ENCODE assay signal across 18 cellular contexts in genomic region chr2:167215595-167215994, GRCh38.
"Had no signal": no experiment of that assay in that cellular context is flagged by ENCODE, and none has a peak within 500 bp of the region (broad histone marks: within the 10 kb centered on the region; RNA-seq: fewer than 3 reads in every experiment).

No MANE protein-coding gene starts in this region.

- H3K4me3 ChIP-seq: coronary artery, esophagus muscularis mucosa, sigmoid colon, spleen, testis had no signal

- H3K4me1 Mint-ChIP-seq: activated CD4-positive, alpha-beta T cell treated with anti-CD3 and anti-CD28 coated beads, Interleukin-2, amount 10 ng/mL, durations not matched to agents 24 days and 14 days; nephron progenitor cell; stimulated activated naive CD8-positive, alpha-beta T cell treated with anti-CD3 and anti-CD28 coated beads, Interleukin-15, amount 100 ng/mL, for 72 hours had no signal

- H3K27ac Mint-ChIP-seq: activated CD4-positive, alpha-beta T cell treated with anti-CD3 and anti-CD28 coated beads, Interleukin-2, amount 10 ng/mL, durations not matched to agents 24 days and 14 days; activated naive CD4-positive, alpha-beta T cell treated with anti-CD3 and anti-CD28 coated beads, Interleukin-2, amount 50 U/mL, for 72 hours; activated T-cell treated with anti-CD3 and anti-CD28 coated beads, Interleukin-2, amount 50 U/mL, for 72 hours; nephron progenitor cell; progenitor cell of endocrine pancreas; stimulated activated naive CD8-positive, alpha-beta T cell treated with anti-CD3 and anti-CD28 coated beads, Interleukin-15, amount 100 ng/mL, for 72 hours; T-helper 2 cell treated with Interferon-gamma antibody and Interleukin-4, amounts not matched to agents 5 μg/mL and 100 μg/mL, for 36 hours had no signal

- ATAC-seq: activated naive CD4-positive, alpha-beta T cell treated with anti-CD3 and anti-CD28 coated beads, Interleukin-2, amount 50 U/mL, for 72 hours; activated T-cell treated with anti-CD3 and anti-CD28 coated beads, Interleukin-2, amount 50 U/mL, for 72 hours; stimulated activated naive CD8-positive, alpha-beta T cell treated with anti-CD3 and anti-CD28 coated beads, Interleukin-15, amount 100 ng/mL, for 72 hours had no signal

- DNase-seq: activated CD4-positive, alpha-beta T cell treated with anti-CD3 and anti-CD28 coated beads, Interleukin-2, amount 10 ng/mL, durations not matched to agents 24 days and 14 days; activated CD4-positive, CD25-positive, alpha-beta regulatory T cell; activated CD8-positive, alpha-beta memory T cell treated with anti-CD3 and anti-CD28 coated beads, Interleukin-2, amount 50 U/mL, for 48 hours; activated gamma-delta T cell; activated T-cell treated with anti-CD3 and anti-CD28 coated beads, Interleukin-2, amount 50 U/mL, for 72 hours; caudate nucleus; hippocampal formation; nephron progenitor cell; occipital lobe; sigmoid colon; spleen; stimulated activated naive CD8-positive, alpha-beta T cell treated with anti-CD3 and anti-CD28 coated beads, Interleukin-15, amount 100 ng/mL, for 72 hours; testis had no signal

- H3K9me3 ChIP-seq: esophagus muscularis mucosa, sigmoid colon, spleen, testis had no signal

- H3K27me3 ChIP-seq: esophagus muscularis mucosa, sigmoid colon, spleen, testis had no signal

- H3K4me3 Mint-ChIP-seq: activated CD4-positive, alpha-beta T cell treated with anti-CD3 and anti-CD28 coated beads, Interleukin-2, amount 10 ng/mL, durations not matched to agents 24 days and 14 days; activated T-cell treated with anti-CD3 and anti-CD28 coated beads, Interleukin-2, amount 50 U/mL, for 72 hours; nephron progenitor cell; stimulated activated naive CD8-positive, alpha-beta T cell treated with anti-CD3 and anti-CD28 coated beads, Interleukin-15, amount 100 ng/mL, for 72 hours; T-helper 2 cell treated with Interferon-gamma antibody and Interleukin-4, amounts not matched to agents 5 μg/mL and 100 μg/mL, for 36 hours had no signal

- H3K27ac ChIP-seq: coronary artery, esophagus muscularis mucosa, sigmoid colon, spleen, testis had no signal

- H3K27me3 Mint-ChIP-seq: activated CD4-positive, alpha-beta T cell treated with anti-CD3 and anti-CD28 coated beads, Interleukin-2, amount 10 ng/mL, durations not matched to agents 24 days and 14 days; progenitor cell of endocrine pancreas; stimulated activated naive CD8-positive, alpha-beta T cell treated with anti-CD3 and anti-CD28 coated beads, Interleukin-15, amount 100 ng/mL, for 72 hours had no signal

- H3K4me1 ChIP-seq: spleen, testis had no signal

- H3K36me3 Mint-ChIP-seq: activated naive CD4-positive, alpha-beta T cell treated with anti-CD3 and anti-CD28 coated beads, Interleukin-2, amount 50 U/mL, for 72 hours had no signal

- H3K36me3 ChIP-seq: esophagus muscularis mucosa, sigmoid colon, spleen had no signal

- H3K9me3 Mint-ChIP-seq: activated CD4-positive, alpha-beta T cell treated with anti-CD3 and anti-CD28 coated beads, Interleukin-2, amount 10 ng/mL, durations not matched to agents 24 days and 14 days; activated naive CD4-positive, alpha-beta T cell treated with anti-CD3 and anti-CD28 coated beads, Interleukin-2, amount 50 U/mL, for 72 hours; activated T-cell treated with anti-CD3 and anti-CD28 coated beads, Interleukin-2, amount 50 U/mL, for 72 hours; stimulated activated naive CD8-positive, alpha-beta T cell treated with anti-CD3 and anti-CD28 coated beads, Interleukin-15, amount 100 ng/mL, for 72 hours; T-helper 2 cell treated with Interferon-gamma antibody and Interleukin-4, amounts not matched to agents 5 μg/mL and 100 μg/mL, for 36 hours had no signal
